Comparison of ENCODE assay signal across 12 cellular contexts in genomic region chr7:150663802-150664494, GRCh38. TPM values are rescaled to one million over a fixed set of nuclear protein-coding genes. Genes with fewer than 3 reads are reported as not detected.
A peak's percentile ranks its signal among the peaks of the same experiment; 100 is the strongest.
DNase-seq lines count a peak whose midpoint lies in the region; ATAC-seq and TF ChIP-seq lines count a peak whose summit lies in the region.
"Had no signal": no experiment of that assay in that cellular context is flagged by ENCODE, and none has a peak within 500 bp of the region (broad histone marks: within the 10 kb centered on the region; RNA-seq: fewer than 3 reads in every experiment).

No MANE protein-coding gene starts in this region.

- intact Hi-C loops in heart left ventricle (cut with DNase I) = no loop called here

- H3K27me3 ChIP-seq in GM06990 (replicated peaks; ENCODE audit: control insufficient read depth, insufficient read depth, low read length) (no peaks in the 10 kb centered on the region), Peyer's patch (no peaks in the 10 kb centered on the region), BE2C (peaks cover 5% of the 10 kb centered on the region), heart left ventricle (no peaks in the 10 kb centered on the region)

- H3K4me1 ChIP-seq in Peyer's patch (peaks cover 0 to 8% (median 7%) of the 10 kb centered on the region in 4 donors), BE2C (no peaks in the 10 kb centered on the region), heart left ventricle (peaks cover 0 to 39% (median 0%) of the 10 kb centered on the region in 12 donors)

- no peaks in the 10 kb centered on the region for H3K36me3 ChIP-seq in GM06990 (ENCODE audit: control insufficient read depth, insufficient read depth, low read length)
- no peaks in the 10 kb centered on the region for H3K36me3 ChIP-seq in Peyer's patch
- H3K36me3 ChIP-seq in BE2C = no peaks in the 10 kb centered on the region
- H3K36me3 ChIP-seq in heart left ventricle = no peaks in the 10 kb centered on the region

- H3K27ac ChIP-seq in Peyer's patch = peak overlapping the region; percentile 58 to 71 (median 70)
- H3K27ac ChIP-seq in heart left ventricle = peak overlapping the region in 2 of 12 donors; percentile 22 to 88
- H3K27ac ChIP-seq: KMS-11 had no signal

- H3K9me3 ChIP-seq in Peyer's patch = no peaks in the 10 kb centered on the region
- no peaks in the 10 kb centered on the region for H3K9me3 ChIP-seq in BE2C
- H3K9me3 ChIP-seq in heart left ventricle = peaks cover 0 to 6% (median 0%) of the 10 kb centered on the region in 12 donors

- no peak for TF ChIP-seq CTCF in GM06990 (IDR thresholded peaks at IDR 0.05; ENCODE audit: insufficient read depth, low read length, poor library complexity, severe bottlenecking)
- TF ChIP-seq CTCF in Peyer's patch (IDR thresholded peaks at IDR 0.05) = no peak
- no peak for TF ChIP-seq CTCF in BE2C (IDR thresholded peaks at IDR 0.05; ENCODE audit: low read depth, low read length)
- no peak for TF ChIP-seq CTCF in heart left ventricle (IDR thresholded peaks at IDR 0.05)

- no peak for TF ChIP-seq POLR2A in Peyer's patch (IDR thresholded peaks at IDR 0.05)
- no peak for TF ChIP-seq POLR2A in heart left ventricle (IDR thresholded peaks at IDR 0.05)

- ATAC-seq in GM21381 (IDR thresholded peaks at IDR 0.05; ENCODE audit: unreplicated experiment) (peak; percentile 33), heart left ventricle (no peak)

- H3K4me3 ChIP-seq in GM06990 (replicated peaks; ENCODE audit: low read depth, low read length) (no peak overlapping the region), Peyer's patch (no peak overlapping the region), BE2C (ENCODE audit: low read depth, low read length) (no peak overlapping the region), heart left ventricle (no peak overlapping the region)

- WGBS in heart left ventricle, 4 donors = 91 to 96% (median 92%) methylated on average over 4 of the region's 4 CpGs

- peak; percentile 68 for DNase-seq in GM06990 (ENCODE audit: extremely low read depth, insufficient read length)
- peak in 2 of 3 donors; percentile 56 to 77 for DNase-seq in Peyer's patch
- peak; percentile 38 for DNase-seq in islet precursor cell
- DNase-seq in BE2C = no peak
- no peak for DNase-seq in NCI-H510A (lab: John Stamatoyannopoulos, UW)
- no peak for DNase-seq in SHP77 (lab: John Stamatoyannopoulos, UW)
- no peak for DNase-seq in heart left ventricle
- DNase-seq: H7, NCI-H2107 had no signal

RNA-seq across cellular contexts. Expression of gene GIMAP2, which starts 21.6 kb away (rescaled TPM):
- 10 to 100 TPM in 1 of 4 donors, 1 to 10 TPM in 3; 4.8 to 17.3 (median 9.1) TPM for total RNA-seq in Peyer's patch
- polyA plus RNA-seq in BE2C (2012; ENCODE audit: insufficient read depth, insufficient read length, low read depth) = not detected
- 10 to 100 TPM in 2 of 9 donors, 1 to 10 TPM in 7; 2.1 to 23.5 (median 4.9) TPM for total RNA-seq in heart left ventricle
- 1 to 10 TPM; 2.3 to 6.6 TPM for polyA plus RNA-seq in heart left ventricle
- total RNA-seq: H7 had no signal
- polyA plus RNA-seq: neural cell had no signal

RNA-seq across cellular contexts. Expression of gene GIMAP6, which starts 31.8 kb away (rescaled TPM):
- 10 to 100 TPM in 2 of 4 donors, 1 to 10 TPM in 2; 7.0 to 35.5 (median 10.6) TPM for total RNA-seq in Peyer's patch
- polyA plus RNA-seq in BE2C (2012; ENCODE audit: insufficient read depth, insufficient read length, low read depth) = 0.22 TPM
- total RNA-seq in heart left ventricle = 10 to 100 TPM; 20.3 to 52.7 (median 24.4) TPM
- polyA plus RNA-seq in heart left ventricle = 10 to 100 TPM; 13.8 to 29.6 TPM
- total RNA-seq: H7 had no signal
- polyA plus RNA-seq: neural cell had no signal

RNA-seq across cellular contexts. Expression of gene GIMAP1, which starts 52.5 kb away (rescaled TPM):
- total RNA-seq in Peyer's patch (1 to 10 TPM; 1.8 to 7.4 (median 3.6) TPM), heart left ventricle (1 to 10 TPM; 3.4 to 9.2 (median 5.8) TPM)
- not detected for polyA plus RNA-seq in BE2C (2012; ENCODE audit: insufficient read depth, insufficient read length, low read depth)
- polyA plus RNA-seq in heart left ventricle = 1 to 10 TPM; 7.7 to 9.7 TPM
- total RNA-seq: H7 had no signal
- polyA plus RNA-seq: neural cell had no signal

Comparison
In these comparisons a context has a peak if more than half of its experiments do, and no peak if none do; other contexts are left out.
1. DNase-seq: peak in GM06990 (single experiment), Peyer's patch (2 of 3) and islet precursor cell (single experiment); none in BE2C (single experiment), NCI-H510A (single experiment), SHP77 (0 of 2) and heart left ventricle (0 of 5).